In genomic region chr4:96531836-96532235, GRCh38 we compare ENCODE assay signal across 37 cellular contexts.
"Had no signal": no experiment of that assay in that cellular context is flagged by ENCODE, and none has a peak within 500 bp of the region (broad histone marks: within the 10 kb centered on the region; RNA-seq: fewer than 3 reads in every experiment).

No MANE protein-coding gene starts in this region.

- H3K9me3 Mint-ChIP-seq: activated CD4-positive, alpha-beta T cell treated with anti-CD3 and anti-CD28 coated beads, Interleukin-2, amount 10 ng/mL, durations not matched to agents 24 days and 14 days had no signal

- H3K27ac Mint-ChIP-seq: activated B cell treated with CpG ODN at 0.5 μM for 24 hours; activated CD4-positive, alpha-beta memory T cell treated with anti-CD3 and anti-CD28 coated beads for 36 hours; activated CD4-positive, alpha-beta T cell treated with anti-CD3 and anti-CD28 coated beads, Interleukin-2, amount 10 ng/mL, durations not matched to agents 24 days and 14 days; activated CD8-positive, alpha-beta T cell treated with anti-CD3 and anti-CD28 coated beads for 36 hours; activated naive CD4-positive, alpha-beta T cell treated with anti-CD3 and anti-CD28 coated beads, Interleukin-2, amount 10 ng/mL, durations not matched to agents 7 days and 5 days; activated naive CD4-positive, alpha-beta T cell treated with anti-CD3 and anti-CD28 coated beads, Interleukin-2, amount 50 U/mL, for 24 hours; activated naive CD8-positive, alpha-beta T cell; activated naive CD8-positive, alpha-beta T cell treated with anti-CD3 and anti-CD28 coated beads, Interleukin-2, amount 10 ng/mL, durations not matched to agents 7 days and 5 days; activated naive CD8-positive, alpha-beta T cell treated with anti-CD3 and anti-CD28 coated beads, Interleukin-2, amount 50 U/mL, for 24 hours; activated T-cell treated with anti-CD3 and anti-CD28 coated beads, Interleukin-2, amount 50 U/mL, for 72 hours; activated T-helper 1 cell treated with anti-CD3 and anti-CD28 coated beads, Interleukin-12 subunit alpha, Interleukin-12 subunit beta, Interleukin-2, Interleukin-4 antibody, amounts not matched to agents 30 ng/mL and 10 ng/mL and 1 ng/mL, durations not matched to agents 14 hours and 24 hours and 36 hours; activated T-helper 2 cell treated with anti-CD3 and anti-CD28 coated beads, Interferon-gamma antibody, Interleukin-2, Interleukin-4, amounts not matched to agents 10 μg/mL and 5 μg/mL and 100 μg/mL, durations not matched to agents 14 hours and 24 hours and 36 hours; brain; T-helper 2 cell treated with Interferon-gamma antibody and Interleukin-4, amounts not matched to agents 5 μg/mL and 100 μg/mL, for 36 hours had no signal

- H3K4me1 ChIP-seq: ascending aorta had no signal

- H3K27ac ChIP-seq: ascending aorta, cardiac muscle cell, VCaP had no signal

- H3K36me3 Mint-ChIP-seq: activated CD4-positive, alpha-beta memory T cell treated with anti-CD3 and anti-CD28 coated beads for 36 hours; activated naive CD4-positive, alpha-beta T cell treated with anti-CD3 and anti-CD28 coated beads, Interleukin-2, amount 10 ng/mL, durations not matched to agents 7 days and 5 days; activated naive CD4-positive, alpha-beta T cell treated with anti-CD3 and anti-CD28 coated beads, Interleukin-2, amount 50 U/mL, for 24 hours; activated naive CD8-positive, alpha-beta T cell; activated naive CD8-positive, alpha-beta T cell treated with anti-CD3 and anti-CD28 coated beads, Interleukin-2, amount 10 ng/mL, durations not matched to agents 7 days and 5 days; brain had no signal

- DNase-seq: activated B cell treated with CpG ODN at 0.5 μM for 24 hours; activated CD4-positive, alpha-beta memory T cell treated with anti-CD3 and anti-CD28 coated beads for 36 hours; activated CD4-positive, alpha-beta T cell treated with anti-CD3 and anti-CD28 coated beads for 4 hours; activated CD4-positive, alpha-beta T cell treated with anti-CD3 and anti-CD28 coated beads, Interleukin-2, amount 10 ng/mL, durations not matched to agents 24 days and 14 days; activated CD4-positive, alpha-beta T cell treated with anti-CD3 and anti-CD28 coated beads, Interleukin-2, amount 50 U/mL, for 1 hour; activated CD4-positive, alpha-beta T cell treated with anti-CD3 and anti-CD28 coated beads, Interleukin-2, amount 50 U/mL, for 4 hours; activated CD4-positive, CD25-positive, alpha-beta regulatory T cell treated with anti-CD3 and anti-CD28 coated beads, Interleukin-2, amount 50 U/mL, for 72 hours; activated CD8-positive, alpha-beta memory T cell treated with anti-CD3 and anti-CD28 coated beads, Interleukin-2, amount 50 U/mL, for 4 hours; activated CD8-positive, alpha-beta T cell treated with anti-CD3 and anti-CD28 coated beads for 36 hours; activated effector memory CD4-positive, alpha-beta T cell treated with Interleukin-2 at 50 U/mL for 16 hours; activated gamma-delta T cell; activated naive CD4-positive, alpha-beta T cell treated with anti-CD3 and anti-CD28 coated beads, Interleukin-2, amount 10 ng/mL, durations not matched to agents 7 days and 5 days; activated naive CD4-positive, alpha-beta T cell treated with Interleukin-2 at 50 U/mL for 16 hours; activated naive CD8-positive, alpha-beta T cell treated with anti-CD3 and anti-CD28 coated beads, Interleukin-2, amount 10 ng/mL, durations not matched to agents 7 days and 5 days; activated naive CD8-positive, alpha-beta T cell treated with anti-CD3 and anti-CD28 coated beads, Interleukin-2, amount 50 U/mL, for 24 hours; activated T-cell treated with anti-CD3 and anti-CD28 coated beads for 4 hours; activated T-cell treated with anti-CD3 and anti-CD28 coated beads, Interleukin-2, amount 50 U/mL, for 1 hour; activated T-cell treated with anti-CD3 and anti-CD28 coated beads, Interleukin-2, amount 50 U/mL, for 4 hours; activated T-cell treated with anti-CD3 and anti-CD28 coated beads, Interleukin-2, amount 50 U/mL, for 72 hours; amygdala; anterior cingulate cortex; caudate nucleus; cerebellar nuclear complex; T-helper 2 cell; T-helper 9 cell had no signal

- H3K4me3 Mint-ChIP-seq: activated B cell treated with CpG ODN at 0.5 μM for 24 hours; activated CD4-positive, alpha-beta memory T cell treated with anti-CD3 and anti-CD28 coated beads for 36 hours; activated CD4-positive, alpha-beta T cell treated with anti-CD3 and anti-CD28 coated beads, Interleukin-2, amount 10 ng/mL, durations not matched to agents 24 days and 14 days; activated CD8-positive, alpha-beta T cell treated with anti-CD3 and anti-CD28 coated beads for 36 hours; activated naive CD4-positive, alpha-beta T cell treated with anti-CD3 and anti-CD28 coated beads, Interleukin-2, amount 10 ng/mL, durations not matched to agents 7 days and 5 days; activated naive CD4-positive, alpha-beta T cell treated with anti-CD3 and anti-CD28 coated beads, Interleukin-2, amount 50 U/mL, for 24 hours; activated naive CD8-positive, alpha-beta T cell; activated naive CD8-positive, alpha-beta T cell treated with anti-CD3 and anti-CD28 coated beads, Interleukin-2, amount 10 ng/mL, durations not matched to agents 7 days and 5 days; activated naive CD8-positive, alpha-beta T cell treated with anti-CD3 and anti-CD28 coated beads, Interleukin-2, amount 50 U/mL, for 24 hours; activated T-cell treated with anti-CD3 and anti-CD28 coated beads, Interleukin-2, amount 50 U/mL, for 4 hours; activated T-cell treated with anti-CD3 and anti-CD28 coated beads, Interleukin-2, amount 50 U/mL, for 72 hours; activated T-helper 1 cell treated with anti-CD3 and anti-CD28 coated beads, Interleukin-12 subunit alpha, Interleukin-12 subunit beta, Interleukin-2, Interleukin-4 antibody, amounts not matched to agents 30 ng/mL and 10 ng/mL and 1 ng/mL, durations not matched to agents 14 hours and 24 hours and 36 hours; brain; central memory CD8-positive, alpha-beta T cell; T-helper 2 cell treated with Interferon-gamma antibody and Interleukin-4, amounts not matched to agents 5 μg/mL and 100 μg/mL, for 36 hours had no signal

- H3K27me3 Mint-ChIP-seq: activated B cell treated with CpG ODN at 0.5 μM for 24 hours; activated CD4-positive, alpha-beta memory T cell treated with anti-CD3 and anti-CD28 coated beads for 36 hours; activated CD4-positive, alpha-beta T cell treated with anti-CD3 and anti-CD28 coated beads, Interleukin-2, amount 10 ng/mL, durations not matched to agents 24 days and 14 days; activated CD8-positive, alpha-beta T cell treated with anti-CD3 and anti-CD28 coated beads for 36 hours; activated naive CD4-positive, alpha-beta T cell treated with anti-CD3 and anti-CD28 coated beads, Interleukin-2, amount 10 ng/mL, durations not matched to agents 7 days and 5 days; activated naive CD4-positive, alpha-beta T cell treated with anti-CD3 and anti-CD28 coated beads, Interleukin-2, amount 50 U/mL, for 24 hours; activated naive CD8-positive, alpha-beta T cell; activated naive CD8-positive, alpha-beta T cell treated with anti-CD3 and anti-CD28 coated beads, Interleukin-2, amount 10 ng/mL, durations not matched to agents 7 days and 5 days; activated naive CD8-positive, alpha-beta T cell treated with anti-CD3 and anti-CD28 coated beads, Interleukin-2, amount 50 U/mL, for 24 hours; brain; central memory CD8-positive, alpha-beta T cell had no signal

- H3K4me3 ChIP-seq: ascending aorta, cardiac muscle cell had no signal

- H3K4me1 Mint-ChIP-seq: activated B cell treated with CpG ODN at 0.5 μM for 24 hours; activated CD4-positive, alpha-beta T cell treated with anti-CD3 and anti-CD28 coated beads, Interleukin-2, amount 10 ng/mL, durations not matched to agents 24 days and 14 days; activated naive CD4-positive, alpha-beta T cell treated with anti-CD3 and anti-CD28 coated beads, Interleukin-2, amount 10 ng/mL, durations not matched to agents 7 days and 5 days; activated naive CD4-positive, alpha-beta T cell treated with anti-CD3 and anti-CD28 coated beads, Interleukin-2, amount 50 U/mL, for 24 hours; activated naive CD8-positive, alpha-beta T cell treated with anti-CD3 and anti-CD28 coated beads, Interleukin-2, amount 10 ng/mL, durations not matched to agents 7 days and 5 days; activated naive CD8-positive, alpha-beta T cell treated with anti-CD3 and anti-CD28 coated beads, Interleukin-2, amount 50 U/mL, for 24 hours; brain; central memory CD8-positive, alpha-beta T cell had no signal

- H3K36me3 ChIP-seq: ascending aorta, cardiac muscle cell had no signal

- FAIRE-seq: bronchial epithelial cell, TTC549 had no signal

- H3K9me3 ChIP-seq: ascending aorta had no signal

- H3K27me3 ChIP-seq: ascending aorta, cardiac muscle cell had no signal

- ATAC-seq: activated CD8-positive, alpha-beta T cell treated with anti-CD3 and anti-CD28 coated beads for 36 hours; activated naive CD8-positive, alpha-beta T cell treated with anti-CD3 and anti-CD28 coated beads, Interleukin-2, amount 50 U/mL, for 24 hours; activated T-cell treated with anti-CD3 and anti-CD28 coated beads, Interleukin-2, amount 50 U/mL, for 4 hours; activated T-cell treated with anti-CD3 and anti-CD28 coated beads, Interleukin-2, amount 50 U/mL, for 72 hours had no signal
